1 cellular context compared by ENCODE assay signal in genomic region chr20:8447262-8448120, GRCh38.
TF ChIP-seq lines count a peak whose summit lies in the region.

No MANE protein-coding gene starts in this region.

TF ChIP-seq in HCT116, 20 proteins besides CTCF, POLR2A, EP300 and RAD21 (continued from another document):
- TF ChIP-seq, protein P1, sequence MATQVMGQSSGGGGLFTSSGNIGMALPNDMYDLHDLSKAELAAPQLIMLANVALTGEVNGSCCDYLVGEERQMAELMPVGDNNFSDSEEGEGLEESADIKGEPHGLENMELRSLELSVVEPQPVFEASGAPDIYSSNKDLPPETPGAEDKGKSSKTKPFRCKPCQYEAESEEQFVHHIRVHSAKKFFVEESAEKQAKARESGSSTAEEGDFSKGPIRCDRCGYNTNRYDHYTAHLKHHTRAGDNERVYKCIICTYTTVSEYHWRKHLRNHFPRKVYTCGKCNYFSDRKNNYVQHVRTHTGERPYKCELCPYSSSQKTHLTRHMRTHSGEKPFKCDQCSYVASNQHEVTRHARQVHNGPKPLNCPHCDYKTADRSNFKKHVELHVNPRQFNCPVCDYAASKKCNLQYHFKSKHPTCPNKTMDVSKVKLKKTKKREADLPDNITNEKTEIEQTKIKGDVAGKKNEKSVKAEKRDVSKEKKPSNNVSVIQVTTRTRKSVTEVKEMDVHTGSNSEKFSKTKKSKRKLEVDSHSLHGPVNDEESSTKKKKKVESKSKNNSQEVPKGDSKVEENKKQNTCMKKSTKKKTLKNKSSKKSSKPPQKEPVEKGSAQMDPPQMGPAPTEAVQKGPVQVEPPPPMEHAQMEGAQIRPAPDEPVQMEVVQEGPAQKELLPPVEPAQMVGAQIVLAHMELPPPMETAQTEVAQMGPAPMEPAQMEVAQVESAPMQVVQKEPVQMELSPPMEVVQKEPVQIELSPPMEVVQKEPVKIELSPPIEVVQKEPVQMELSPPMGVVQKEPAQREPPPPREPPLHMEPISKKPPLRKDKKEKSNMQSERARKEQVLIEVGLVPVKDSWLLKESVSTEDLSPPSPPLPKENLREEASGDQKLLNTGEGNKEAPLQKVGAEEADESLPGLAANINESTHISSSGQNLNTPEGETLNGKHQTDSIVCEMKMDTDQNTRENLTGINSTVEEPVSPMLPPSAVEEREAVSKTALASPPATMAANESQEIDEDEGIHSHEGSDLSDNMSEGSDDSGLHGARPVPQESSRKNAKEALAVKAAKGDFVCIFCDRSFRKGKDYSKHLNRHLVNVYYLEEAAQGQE (IDR thresholded peaks at IDR 0.05; ENCODE audit: low read depth) = peak; percentile 9; the same call in 1 of the 2 replicates
- TF ChIP-seq YY1 (IDR thresholded peaks at IDR 0.05; ENCODE audit: extremely low read depth, insufficient replicate concordance, low read depth, low read length) = no peak
